ENCODE assay signal across 15 cellular contexts in genomic region chr17:61454095-61454931, GRCh38. TPM values are rescaled to one million over a fixed set of nuclear protein-coding genes. Genes with fewer than 3 reads are reported as not detected.
A peak's percentile ranks its signal among the peaks of the same experiment; 100 is the strongest.
DNase-seq lines count a peak whose midpoint lies in the region; ATAC-seq and TF ChIP-seq lines count a peak whose summit lies in the region.
"Had no signal": no experiment of that assay in that cellular context is flagged by ENCODE, and none has a peak within 500 bp of the region (broad histone marks: within the 10 kb centered on the region; RNA-seq: fewer than 3 reads in every experiment).

No MANE protein-coding gene starts in this region.

- H3K27ac Mint-ChIP-seq in activated naive CD8-positive, alpha-beta T cell treated with anti-CD3 and anti-CD28 coated beads for 36 hours = no peak overlapping the region
- H3K27ac Mint-ChIP-seq: activated CD4-positive, alpha-beta memory T cell treated with anti-CD3 and anti-CD28 coated beads, Interleukin-2, amount 10 ng/mL, durations not matched to agents 7 days and 5 days had no signal

- no peaks in the 10 kb centered on the region for H3K36me3 Mint-ChIP-seq in activated T-cell treated with anti-CD3 and anti-CD28 coated beads, Interleukin-2, amount 50 U/mL, for 4 hours (ENCODE audit: insufficient read depth)
- no peaks in the 10 kb centered on the region for H3K36me3 Mint-ChIP-seq in activated naive CD8-positive, alpha-beta T cell treated with anti-CD3 and anti-CD28 coated beads for 36 hours

- H3K27ac ChIP-seq in lung (ENCODE audit: low read depth in 1 of 2, low read length in 1 of 2) = peak overlapping the region in 1 of 2 donors; percentile 81
- H3K27ac ChIP-seq in spleen = no peak overlapping the region

- H3K27me3 ChIP-seq in lung (ENCODE audit: control insufficient read depth, insufficient read depth) (peaks cover 9% of the 10 kb centered on the region), spleen (replicated peaks in 1 of 7) (peaks cover 20 to 100% (median 89%) of the 10 kb centered on the region in 7 donors)

- WGBS in lung, 2 donors = 5 to 8% methylated on average over 66 to 68 of the region's 68 CpGs
- 8 to 14% (median 10%) methylated on average over 53 to 68 of the region's 68 CpGs for WGBS in spleen, 5 donors

- H3K9me3 Mint-ChIP-seq in activated T-cell treated with anti-CD3 and anti-CD28 coated beads, Interleukin-2, amount 50 U/mL, for 4 hours = no peaks in the 10 kb centered on the region
- H3K9me3 Mint-ChIP-seq in activated naive CD8-positive, alpha-beta T cell treated with anti-CD3 and anti-CD28 coated beads for 36 hours = no peaks in the 10 kb centered on the region
- H3K9me3 Mint-ChIP-seq: activated CD4-positive, alpha-beta memory T cell treated with anti-CD3 and anti-CD28 coated beads, Interleukin-2, amount 10 ng/mL, durations not matched to agents 7 days and 5 days had no signal

- H3K4me3 ChIP-seq in lung = peak overlapping the region; percentile 52
- peak overlapping the region in 1 of 8 donors; percentile 42 for H3K4me3 ChIP-seq in spleen

- DNase-seq in activated T-cell treated with anti-CD3 and anti-CD28 coated beads, Interleukin-2, amount 50 U/mL, for 4 hours = no peak
- DNase-seq in activated T-cell treated with anti-CD3 and anti-CD28 coated beads for 4 hours (no peak), lung (ENCODE audit: low spot score) (no peak), spleen (peak; percentile 72), Kasumi-1 (lab: John Stamatoyannopoulos, UW) (no peak), NCI-H1417 (lab: John Stamatoyannopoulos, UW) (no peak)
- DNase-seq in activated naive CD8-positive, alpha-beta T cell treated with anti-CD3 and anti-CD28 coated beads for 36 hours = no peak
- DNase-seq in activated CD4-positive, CD25-positive, alpha-beta regulatory T cell (lab: John Stamatoyannopoulos, UW) = no peak
- DNase-seq: activated CD4-positive, alpha-beta memory T cell treated with anti-CD3 and anti-CD28 coated beads, Interleukin-2, amount 10 ng/mL, durations not matched to agents 7 days and 5 days; anterior cingulate cortex; NCI-H187 treated with DMSO at 0.1 percent for 48 hours; NK-92 treated with Interleukin-12 subunit alpha and Interleukin-12 subunit beta, amount 100 ng/mL, for 24 hours; occipital lobe; stimulated activated CD4-positive, alpha-beta T cell treated with anti-CD3 and anti-CD28 coated beads, Interleukin-4, amount 100 ng/mL, for 24 hours had no signal

- no peaks in the 10 kb centered on the region for H3K9me3 ChIP-seq in lung (ENCODE audit: control insufficient read depth in 2 of 2, insufficient read depth in 1 of 2, low read length in 1 of 2)
- no peaks in the 10 kb centered on the region for H3K9me3 ChIP-seq in spleen

- peaks cover 30% of the 10 kb centered on the region for H3K4me1 Mint-ChIP-seq in activated T-cell treated with anti-CD3 and anti-CD28 coated beads, Interleukin-2, amount 50 U/mL, for 4 hours (ENCODE audit: low read depth)
- peaks cover 23% of the 10 kb centered on the region for H3K4me1 Mint-ChIP-seq in activated naive CD8-positive, alpha-beta T cell treated with anti-CD3 and anti-CD28 coated beads for 36 hours

- ATAC-seq in activated T-cell treated with anti-CD3 and anti-CD28 coated beads, Interleukin-2, amount 50 U/mL, for 4 hours = no peak
- no peak for ATAC-seq in lung (ENCODE audit: insufficient read depth, low FRiP score)

- TF ChIP-seq POLR2A in spleen (IDR thresholded peaks at IDR 0.05) = no peak

- no peaks in the 10 kb centered on the region for H3K36me3 ChIP-seq in lung (ENCODE audit: control insufficient read depth in 2 of 2, insufficient read depth in 2 of 2, low read length in 2 of 2)
- H3K36me3 ChIP-seq in spleen = no peaks in the 10 kb centered on the region

- intact Hi-C loops in spleen (cut with DNase I; ENCODE audit: low total_unique reads) = no loop called here

- TF ChIP-seq CTCF in lung (IDR thresholded peaks at IDR 0.05; ENCODE audit: control extremely low read depth, extremely low read depth) (no peak), spleen (IDR thresholded peaks at IDR 0.05 in 8 of 11, conservative IDR thresholded peaks at IDR 0.05 in 3 of 11) (no peak)

- H3K4me1 ChIP-seq in lung (ENCODE audit: control insufficient read depth in 2 of 2, insufficient read depth in 2 of 2, low read length in 2 of 2) (peaks cover 2 to 15% of the 10 kb centered on the region in 2 donors), spleen (peaks cover 20 to 69% (median 43%) of the 10 kb centered on the region in 6 donors)

- H3K4me3 Mint-ChIP-seq in activated T-cell treated with anti-CD3 and anti-CD28 coated beads, Interleukin-2, amount 50 U/mL, for 4 hours = peak overlapping the region; percentile 2
- peak overlapping the region; percentile 42 for H3K4me3 Mint-ChIP-seq in activated naive CD8-positive, alpha-beta T cell treated with anti-CD3 and anti-CD28 coated beads for 36 hours
- H3K4me3 Mint-ChIP-seq: activated CD4-positive, alpha-beta memory T cell treated with anti-CD3 and anti-CD28 coated beads, Interleukin-2, amount 10 ng/mL, durations not matched to agents 7 days and 5 days had no signal

- H3K27me3 Mint-ChIP-seq in activated T-cell treated with anti-CD3 and anti-CD28 coated beads, Interleukin-2, amount 50 U/mL, for 4 hours (ENCODE audit: low read depth) = peaks cover 75% of the 10 kb centered on the region
- peaks cover 86% of the 10 kb centered on the region for H3K27me3 Mint-ChIP-seq in activated naive CD8-positive, alpha-beta T cell treated with anti-CD3 and anti-CD28 coated beads for 36 hours

RNA-seq across cellular contexts. Expression of gene TBX4, which starts 2.1 kb away (rescaled TPM):
- not detected for total RNA-seq in activated T-cell treated with anti-CD3 and anti-CD28 coated beads, Interleukin-2, amount 50 U/mL, for 4 hours
- not detected for total RNA-seq in activated naive CD8-positive, alpha-beta T cell treated with anti-CD3 and anti-CD28 coated beads for 36 hours
- total RNA-seq in lung = 10 to 100 TPM; 28.7 to 53.7 TPM
- 10 to 100 TPM in 1 of 2 donors, 1 to 10 TPM in 1; 6.1 to 15.3 TPM for polyA plus RNA-seq in lung
- total RNA-seq in spleen = not detected
- not detected for polyA plus RNA-seq in spleen
- total RNA-seq: activated CD4-positive, alpha-beta memory T cell treated with anti-CD3 and anti-CD28 coated beads, Interleukin-2, amount 10 ng/mL, durations not matched to agents 7 days and 5 days; occipital lobe; temporal lobe had no signal

RNA-seq across cellular contexts. Expression of gene TBX2, which starts 54.7 kb away (rescaled TPM):
- total RNA-seq in activated T-cell treated with anti-CD3 and anti-CD28 coated beads, Interleukin-2, amount 50 U/mL, for 4 hours = under 1 TPM; 0.05 to 0.16 (median 0.15) TPM
- not detected for total RNA-seq in activated naive CD8-positive, alpha-beta T cell treated with anti-CD3 and anti-CD28 coated beads for 36 hours
- total RNA-seq in lung (100 to 1,000 TPM; 106 to 155 TPM), spleen (10 to 100 TPM; 10.1 to 57.6 (median 32.8) TPM)
- polyA plus RNA-seq in lung (10 to 100 TPM; 44.5 to 52.2 TPM), spleen (10 to 100 TPM in 2 of 3 donors, 1 to 10 TPM in 1; 6.4 to 21.0 (median 10.9) TPM)
- total RNA-seq: activated CD4-positive, alpha-beta memory T cell treated with anti-CD3 and anti-CD28 coated beads, Interleukin-2, amount 10 ng/mL, durations not matched to agents 7 days and 5 days had no signal

Comparison
In these comparisons a context has a peak if more than half of its experiments do, and no peak if none do; other contexts are left out.
1. RNA of gene TBX4, which starts 2.1 kb away (total RNA-seq): 28.7 to 53.7 TPM in lung; not detected in activated naive CD8-positive, alpha-beta T cell treated with anti-CD3 and anti-CD28 coated beads for 36 hours, not detected in activated T-cell treated with anti-CD3 and anti-CD28 coated beads, Interleukin-2, amount 50 U/mL, for 4 hours and not detected in spleen; every median in the first group is over 10 times any median in the second.
2. RNA of gene TBX2, which starts 54.7 kb away (total RNA-seq): 106 to 155 TPM in lung and 10.1 to 57.6 TPM in spleen; 0.05 to 0.16 TPM in activated T-cell treated with anti-CD3 and anti-CD28 coated beads, Interleukin-2, amount 50 U/mL, for 4 hours and not detected in activated naive CD8-positive, alpha-beta T cell treated with anti-CD3 and anti-CD28 coated beads for 36 hours; every median in the first group is over 4 times any median in the second.